Comparison of ENCODE assay signal across 9 cellular contexts in genomic region chr13:32261567-32261966, GRCh38. TPM values are rescaled to one million over a fixed set of nuclear protein-coding genes. Genes with fewer than 3 reads are reported as not detected.
DNase-seq lines count a peak whose midpoint lies in the region; ATAC-seq, FAIRE-seq and TF ChIP-seq lines count a peak whose summit lies in the region.
"Had no signal": no experiment of that assay in that cellular context is flagged by ENCODE, and none has a peak within 500 bp of the region (broad histone marks: within the 10 kb centered on the region; RNA-seq: fewer than 3 reads in every experiment).

No MANE protein-coding gene starts in this region.

- H2AFZ ChIP-seq in GM23248 (peak overlapping the region; percentile 15; the same call in 1 of the 2 replicates), astrocyte (ENCODE audit: low read depth, low read length) (no peak overlapping the region)

- peak; percentile 32 for FAIRE-seq in astrocyte (lab: Jason Lieb, UNC)

- in situ Hi-C loops in GM23248 (cut with MboI), result no loop called here

- H3K4me1 ChIP-seq in GM23248 (ENCODE audit: insufficient read depth) (peaks cover 11% of the 10 kb centered on the region; the same call in 1 of the 2 replicates), astrocyte (ENCODE audit: insufficient read depth, low read length) (peaks cover 17% of the 10 kb centered on the region), heart right ventricle (peaks cover 14 to 99% (median 70%) of the 10 kb centered on the region in 9 donors)

- ATAC-seq in heart right ventricle (peak; percentile 85 to 96 (median 93)), HG03442 (IDR thresholded peaks at IDR 0.05; ENCODE audit: unreplicated experiment) (no peak)

- H3F3A ChIP-seq in GM23248 (ENCODE audit: insufficient read depth), result peaks cover 9% of the 10 kb centered on the region

- no peak overlapping the region for H3K4me3 ChIP-seq in GM23248
- no peak overlapping the region for H3K4me3 ChIP-seq in astrocyte (ENCODE audit: insufficient read depth, low read depth, low read length)
- H3K4me3 ChIP-seq in heart right ventricle, result peak overlapping the region in 3 of 10 donors; percentile 6 to 27 (median 9)

- H3K36me3 Mint-ChIP-seq in astrocyte (ENCODE audit: low read depth, unreplicated experiment), result no peaks in the 10 kb centered on the region
- peaks cover 17% of the 10 kb centered on the region for H3K36me3 Mint-ChIP-seq in T-helper 2 cell treated with Interferon-gamma antibody and Interleukin-4, amounts not matched to agents 5 μg/mL and 100 μg/mL, for 36 hours (ENCODE audit: low read depth)

- no peak overlapping the region for H3K4me2 ChIP-seq in GM23248 (ENCODE audit: unreplicated experiment)
- peak overlapping the region; percentile 36 for H3K4me2 ChIP-seq in astrocyte (ENCODE audit: low read length)

- H3K79me2 ChIP-seq in GM23248 (ENCODE audit: insufficient read depth) (no peaks in the 10 kb centered on the region), astrocyte (ENCODE audit: insufficient read depth, low read length) (no peaks in the 10 kb centered on the region)

- intact Hi-C loops in heart right ventricle (cut with DNase I), result no loop called here

- no peak for TF ChIP-seq CTCF in astrocyte (IDR thresholded peaks at IDR 0.05; ENCODE audit: insufficient read depth, low read depth, low read length)
- TF ChIP-seq CTCF in heart right ventricle (IDR thresholded peaks at IDR 0.05), result no peak

- H3K27ac Mint-ChIP-seq in astrocyte (ENCODE audit: unreplicated experiment), result peak overlapping the region; percentile 77
- no peak overlapping the region for H3K27ac Mint-ChIP-seq in T-helper 2 cell treated with Interferon-gamma antibody and Interleukin-4, amounts not matched to agents 5 μg/mL and 100 μg/mL, for 36 hours

- H3K9ac ChIP-seq in GM23248 (no peak overlapping the region), astrocyte (ENCODE audit: low read length) (no peak overlapping the region)

- H3K9me3 Mint-ChIP-seq in astrocyte (ENCODE audit: unreplicated experiment), result no peaks in the 10 kb centered on the region
- no peaks in the 10 kb centered on the region for H3K9me3 Mint-ChIP-seq in T-helper 2 cell treated with Interferon-gamma antibody and Interleukin-4, amounts not matched to agents 5 μg/mL and 100 μg/mL, for 36 hours

- H3K4me1 Mint-ChIP-seq in astrocyte (ENCODE audit: low read depth, unreplicated experiment), result peaks cover 28% of the 10 kb centered on the region
- no peaks in the 10 kb centered on the region for H3K4me1 Mint-ChIP-seq in T-helper 2 cell treated with Interferon-gamma antibody and Interleukin-4, amounts not matched to agents 5 μg/mL and 100 μg/mL, for 36 hours (ENCODE audit: low read depth)

- H3K27ac ChIP-seq in GM23248, result peak overlapping the region; percentile 3
- H3K27ac ChIP-seq in astrocyte (ENCODE audit: low read depth, low read length), result peak overlapping the region; percentile 1
- H3K27ac ChIP-seq in heart right ventricle, result peak overlapping the region; percentile 36 to 92 (median 70)
- H3K27ac ChIP-seq: VCaP had no signal

- H3K27me3 ChIP-seq in GM23248 (replicated peaks; ENCODE audit: insufficient read depth) (no peaks in the 10 kb centered on the region), astrocyte (ENCODE audit: insufficient read depth, low read length) (no peaks in the 10 kb centered on the region), heart right ventricle (no peaks in the 10 kb centered on the region)

- H3K36me3 ChIP-seq in GM23248 (ENCODE audit: low read depth) (no peaks in the 10 kb centered on the region), astrocyte (ENCODE audit: insufficient read depth, low read length) (no peaks in the 10 kb centered on the region), heart right ventricle (peaks cover 0 to 79% (median 20%) of the 10 kb centered on the region in 9 donors)

- peak; percentile 88 for DNase-seq in GM23248
- peak; percentile 93 for DNase-seq in astrocyte (ENCODE audit: low read depth)
- peak; percentile 58 to 91 for DNase-seq in heart right ventricle
- DNase-seq in putamen (ENCODE audit: low spot score), result peak; percentile 64
- no peak for DNase-seq in T-helper 2 cell treated with Interferon-gamma antibody and Interleukin-4, amounts not matched to agents 5 μg/mL and 100 μg/mL, for 36 hours (ENCODE audit: low spot score)
- DNase-seq in NCI-H1436 (lab: John Stamatoyannopoulos, UW), result no peak
- no peak for DNase-seq in activated CD4-positive, CD25-positive, alpha-beta regulatory T cell (lab: John Stamatoyannopoulos, UW)

- H4K20me1 ChIP-seq in GM23248 (ENCODE audit: insufficient read depth) (no peaks in the 10 kb centered on the region), astrocyte (ENCODE audit: insufficient read depth, low read length) (no peaks in the 10 kb centered on the region)

- no peaks in the 10 kb centered on the region for H3K9me2 ChIP-seq in GM23248 (ENCODE audit: insufficient read depth)

- WGBS in GM23248 (ENCODE audit: low coverage in 1 of 2, low lambda C conversion rate in 2 of 2, missing lambda C conversion rate in 2 of 2), 2 experiments, result 18 to 21% methylated on average over 9 of the region's 9 CpGs
- WGBS in heart right ventricle, 2 donors, result 10 to 18% methylated on average over 9 of the region's 9 CpGs

- H3K4me3 Mint-ChIP-seq in astrocyte (ENCODE audit: unreplicated experiment), result no peak overlapping the region
- H3K4me3 Mint-ChIP-seq in T-helper 2 cell treated with Interferon-gamma antibody and Interleukin-4, amounts not matched to agents 5 μg/mL and 100 μg/mL, for 36 hours, result no peak overlapping the region

- H3K9me3 ChIP-seq in GM23248 (ENCODE audit: low read depth), result no peaks in the 10 kb centered on the region
- no peaks in the 10 kb centered on the region for H3K9me3 ChIP-seq in astrocyte (ENCODE audit: insufficient read depth, low read depth, low read length)
- no peaks in the 10 kb centered on the region for H3K9me3 ChIP-seq in heart right ventricle

- no peaks in the 10 kb centered on the region for H3K27me3 Mint-ChIP-seq in astrocyte (ENCODE audit: low read depth, unreplicated experiment)
- no peaks in the 10 kb centered on the region for H3K27me3 Mint-ChIP-seq in T-helper 2 cell treated with Interferon-gamma antibody and Interleukin-4, amounts not matched to agents 5 μg/mL and 100 μg/mL, for 36 hours (ENCODE audit: low read depth)

RNA-seq across cellular contexts. Expression of gene ZAR1L, which starts 53.6 kb away (rescaled TPM):
- total RNA-seq in GM23248 (2014; rRNA removed; shearing (Covaris generic)), result not detected in 2 replicates
- polyA plus RNA-seq in GM23248 (2016; fragmentation: Nextera tagmentation; extraction: Ambion mirVana), result not detected in 2 replicates
- not detected in 2 replicates for total RNA-seq in astrocyte
- total RNA-seq in heart right ventricle, result not detected
- not detected for polyA plus RNA-seq in heart right ventricle

RNA-seq across cellular contexts. Expression of gene BRCA2, which starts 53.7 kb away (rescaled TPM):
- total RNA-seq in GM23248 (2014; rRNA removed; shearing (Covaris generic)), result 3.7 and 10.0 TPM in 2 replicates
- polyA plus RNA-seq in GM23248 (2016; fragmentation: Nextera tagmentation; extraction: Ambion mirVana), result 4.0 and 5.3 TPM in 2 replicates
- total RNA-seq in astrocyte, result 3.4 and 6.4 TPM in 2 replicates
- 1 to 10 TPM in 2 of 10 donors, under 1 TPM in 8; 0.12 to 2.3 (median 0.47) TPM for total RNA-seq in heart right ventricle
- under 1 TPM; 0.04 to 0.07 TPM for polyA plus RNA-seq in heart right ventricle

Comparison
In these comparisons a context has a peak if more than half of its experiments do, and no peak if none do; other contexts are left out.
1. DNase-seq: peak in GM23248 (single experiment), astrocyte (single experiment), heart right ventricle (2 of 2) and putamen (single experiment); none in T-helper 2 cell treated with Interferon-gamma antibody and Interleukin-4, amounts not matched to agents 5 μg/mL and 100 μg/mL, for 36 hours (single experiment), NCI-H1436 (single experiment) and activated CD4-positive, CD25-positive, alpha-beta regulatory T cell (0 of 4).
2. H3K27ac ChIP-seq: peak in every context shown above with its lines; median percentile 70 in heart right ventricle; 3 in GM23248; 1 in astrocyte.